1 cellular context compared by ENCODE assay signal in genomic region chr6:138248878-138249277, GRCh38.
TF ChIP-seq lines count a peak whose summit lies in the region.

No MANE protein-coding gene starts in this region.

TF ChIP-seq in HepG2, 621 proteins besides CTCF, POLR2A, EP300 and RAD21 (continued from another document):
- TF ChIP-seq ZBTB20 (CRISPR knock-in tag; IDR thresholded peaks at IDR 0.05; ENCODE audit: borderline replicate concordance, low read depth) (peak; percentile 90; the same call in 1 of the 2 replicates), RXRB (CRISPR knock-in tag; IDR thresholded peaks at IDR 0.05; ENCODE audit: borderline replicate concordance) (peak; percentile 97), ZSCAN12 (CRISPR knock-in tag; IDR thresholded peaks at IDR 0.05) (no peak), PRDM4 (CRISPR knock-in tag; IDR thresholded peaks at IDR 0.05; ENCODE audit: borderline replicate concordance) (no peak), ZNF446 (CRISPR knock-in tag; IDR thresholded peaks at IDR 0.05) (no peak), HOMEZ (CRISPR knock-in tag; IDR thresholded peaks at IDR 0.05; ENCODE audit: low read depth) (peak; percentile 86; the same call in 1 of the 2 replicates), SMAD3 (CRISPR knock-in tag; IDR thresholded peaks at IDR 0.05) (peak; percentile 82), ZEB1 (IDR thresholded peaks at IDR 0.05; ENCODE audit: insufficient replicate concordance, low read depth) (peak; percentile 28), PBX3 (CRISPR knock-in tag; IDR thresholded peaks at IDR 0.05; ENCODE audit: borderline replicate concordance) (no peak), ZNF564 (CRISPR knock-in tag; IDR thresholded peaks at IDR 0.05) (no peak), NR2F2 (IDR thresholded peaks at IDR 0.05; ENCODE audit: borderline replicate concordance, low read depth) (peak; percentile 39; the same call in 1 of the 2 replicates), ZFP1 (CRISPR knock-in tag; IDR thresholded peaks at IDR 0.05) (0 out of 2 replicates have a peak, but pooled peaks have one; percentile 45), ZNF7 (CRISPR knock-in tag; IDR thresholded peaks at IDR 0.05) (peak; percentile 25; the same call in 1 of the 2 replicates), RERE (CRISPR knock-in tag; IDR thresholded peaks at IDR 0.05; ENCODE audit: low read depth) (peak; percentile 87; the same call in 1 of the 2 replicates), NR2F6 (IDR thresholded peaks at IDR 0.05) (peak; percentile 48; the same call in 1 of the 2 replicates), NR2F6 (CRISPR knock-in tag; IDR thresholded peaks at IDR 0.05) (peak; percentile 45; the same call in 1 of the 2 replicates), ZNF12 (CRISPR knock-in tag; IDR thresholded peaks at IDR 0.05) (peak; percentile 59; the same call in 1 of the 2 replicates), ZNF570 (CRISPR knock-in tag; IDR thresholded peaks at IDR 0.05; ENCODE audit: borderline replicate concordance) (no peak), GATAD2A (CRISPR knock-in tag; IDR thresholded peaks at IDR 0.05) (peak; percentile 81), HDAC1 (CRISPR knock-in tag; IDR thresholded peaks at IDR 0.05) (peak; percentile 65), NPAS2 (CRISPR knock-in tag; IDR thresholded peaks at IDR 0.05; ENCODE audit: borderline replicate concordance) (no peak), SIN3A (IDR thresholded peaks at IDR 0.05; ENCODE audit: borderline replicate concordance, low read depth, low read length) (0 out of 2 replicates have a peak, but pooled peaks have one; percentile 45), HNF4A (CRISPR knock-in tag; IDR thresholded peaks at IDR 0.05) (peak; percentile 47)
- TF ChIP-seq, protein P1, sequence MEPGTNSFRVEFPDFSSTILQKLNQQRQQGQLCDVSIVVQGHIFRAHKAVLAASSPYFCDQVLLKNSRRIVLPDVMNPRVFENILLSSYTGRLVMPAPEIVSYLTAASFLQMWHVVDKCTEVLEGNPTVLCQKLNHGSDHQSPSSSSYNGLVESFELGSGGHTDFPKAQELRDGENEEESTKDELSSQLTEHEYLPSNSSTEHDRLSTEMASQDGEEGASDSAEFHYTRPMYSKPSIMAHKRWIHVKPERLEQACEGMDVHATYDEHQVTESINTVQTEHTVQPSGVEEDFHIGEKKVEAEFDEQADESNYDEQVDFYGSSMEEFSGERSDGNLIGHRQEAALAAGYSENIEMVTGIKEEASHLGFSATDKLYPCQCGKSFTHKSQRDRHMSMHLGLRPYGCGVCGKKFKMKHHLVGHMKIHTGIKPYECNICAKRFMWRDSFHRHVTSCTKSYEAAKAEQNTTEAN (CRISPR knock-in tag; conservative IDR thresholded peaks at IDR 0.05), result peak; percentile 42; the same call in 1 of the 2 replicates
- TF ChIP-seq, protein P2, sequence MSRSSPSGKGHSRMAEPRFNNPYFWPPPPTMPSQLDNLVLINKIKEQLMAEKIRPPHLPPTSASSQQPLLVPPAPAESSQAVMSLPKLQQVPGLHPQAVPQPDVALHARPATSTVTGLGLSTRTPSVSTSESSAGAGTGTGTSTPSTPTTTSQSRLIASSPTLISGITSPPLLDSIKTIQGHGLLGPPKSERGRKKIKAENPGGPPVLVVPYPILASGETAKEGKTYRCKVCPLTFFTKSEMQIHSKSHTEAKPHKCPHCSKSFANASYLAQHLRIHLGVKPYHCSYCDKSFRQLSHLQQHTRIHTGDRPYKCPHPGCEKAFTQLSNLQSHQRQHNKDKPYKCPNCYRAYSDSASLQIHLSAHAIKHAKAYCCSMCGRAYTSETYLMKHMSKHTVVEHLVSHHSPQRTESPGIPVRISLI (CRISPR knock-in tag; IDR thresholded peaks at IDR 0.05; ENCODE audit: borderline replicate concordance), result peak; percentile 2; the same call in 1 of the 2 replicates
TF ChIP-seq in HepG2: peak in this region for 120.
